Comparison of ENCODE assay signal across 29 cellular contexts in genomic region chr7:148628011-148628410, GRCh38. TPM values are rescaled to one million over a fixed set of nuclear protein-coding genes. Genes with fewer than 3 reads are reported as not detected.
"Had no signal": no experiment of that assay in that cellular context is flagged by ENCODE, and none has a peak within 500 bp of the region (broad histone marks: within the 10 kb centered on the region; RNA-seq: fewer than 3 reads in every experiment).

No MANE protein-coding gene starts in this region.

- H3K9me3 ChIP-seq: lower lobe of right lung, SK-N-SH, testis, uterus had no signal

- H3K36me3 Mint-ChIP-seq: brain; naive B cell; stimulated activated memory B cell treated with anti-CD40 and anti-IgM and Interleukin-4, amounts not matched to agents 10 μg/mL and 1 μg/mL and 100 μg/mL, for 72 hours had no signal

- H3K4me1 ChIP-seq: testis, uterus had no signal

- H3K27me3 ChIP-seq: testis, uterus had no signal

- H3K36me3 ChIP-seq: lower lobe of right lung, uterus had no signal

- H3K27ac Mint-ChIP-seq: activated T-cell treated with anti-CD3 and anti-CD28 coated beads, Interleukin-2, amount 50 U/mL, for 72 hours; brain; naive B cell; stimulated activated memory B cell treated with anti-CD40 and anti-IgM and Interleukin-4, amounts not matched to agents 10 μg/mL and 1 μg/mL and 100 μg/mL, for 72 hours had no signal

- H3K27ac ChIP-seq: lower lobe of right lung, testis, uterus had no signal

- H3K4me3 Mint-ChIP-seq: activated T-cell treated with anti-CD3 and anti-CD28 coated beads, Interleukin-2, amount 50 U/mL, for 72 hours; brain; stimulated activated memory B cell treated with anti-CD40 and anti-IgM and Interleukin-4, amounts not matched to agents 10 μg/mL and 1 μg/mL and 100 μg/mL, for 72 hours had no signal

- DNase-seq: activated CD4-positive, alpha-beta T cell treated with anti-CD3 and anti-CD28 coated beads for 48 hours; activated CD4-positive, CD25-positive, alpha-beta regulatory T cell; activated T-cell treated with anti-CD3 and anti-CD28 coated beads, Interleukin-2, amount 50 U/mL, for 72 hours; aorta; dermis blood vessel endothelial cell; effector CD8-positive, alpha-beta T cell; foreskin melanocyte; lower lobe of right lung; naive B cell; SK-N-SH; stimulated activated CD4-positive, alpha-beta T cell treated with anti-CD3 and anti-CD28 coated beads, Interleukin-2, amount 100 ng/mL, for 24 hours; testis; trophoblast cell; uterus had no signal

- ATAC-seq: esophagus mucosa, left lobe of liver, sciatic nerve had no signal

- H3K27me3 Mint-ChIP-seq: stimulated activated memory B cell treated with anti-CD40 and anti-IgM and Interleukin-4, amounts not matched to agents 10 μg/mL and 1 μg/mL and 100 μg/mL, for 72 hours had no signal

- H3K9me3 Mint-ChIP-seq: activated T-cell treated with anti-CD3 and anti-CD28 coated beads, Interleukin-2, amount 50 U/mL, for 72 hours; naive B cell; stimulated activated memory B cell treated with anti-CD40 and anti-IgM and Interleukin-4, amounts not matched to agents 10 μg/mL and 1 μg/mL and 100 μg/mL, for 72 hours had no signal

- H3K4me3 ChIP-seq: lower lobe of right lung, testis, uterus had no signal

RNA-seq across cellular contexts. Expression of gene C7orf33, which starts 37.4 kb away (rescaled TPM):
- total RNA-seq: activated CD8-positive, alpha-beta memory T cell treated with anti-CD3 and anti-CD28 coated beads for 36 hours; activated T-cell treated with anti-CD3 and anti-CD28 coated beads, Interleukin-2, amount 50 U/mL, for 72 hours; aorta; cardiac septum; chondrocyte; dermis blood vessel endothelial cell; endothelial cell of umbilical vein; esophagus mucosa; kidney epithelial cell; left lobe of liver; lower lobe of right lung; mucosa of gallbladder; osteoblast; posterior vena cava; renal cortical epithelial cell; sciatic nerve; uterus had no signal
- polyA plus RNA-seq: aorta, endothelial cell of umbilical vein, SK-N-SH, small intestine had no signal
